ENCODE assay signal across 8 cellular contexts in genomic region chr17:63446981-63447687, GRCh38. TPM values are rescaled to one million over a fixed set of nuclear protein-coding genes. Genes with fewer than 3 reads are reported as not detected.
DNase-seq lines count a peak whose midpoint lies in the region; ATAC-seq and TF ChIP-seq lines count a peak whose summit lies in the region.

No MANE protein-coding gene starts in this region.

- H3K4me1 ChIP-seq in OCI-LY3 (ENCODE audit: low read length): peaks cover 9% of the 10 kb centered on the region
- peaks cover 0 to 57% of the 10 kb centered on the region in 2 donors for H3K4me1 ChIP-seq in right atrium auricular region
- peaks cover 23% of the 10 kb centered on the region for H3K4me1 ChIP-seq in smooth muscle cell (ENCODE audit: low read depth)

- H3K4me2 ChIP-seq in OCI-LY3 (ENCODE audit: low read length) (peak overlapping the region; percentile 97), smooth muscle cell (peak overlapping the region; percentile 99)

- H4K20me1 ChIP-seq in OCI-LY3 (ENCODE audit: insufficient read depth, low read length): no peaks in the 10 kb centered on the region
- H4K20me1 ChIP-seq in smooth muscle cell (ENCODE audit: low read depth): peaks cover 6% of the 10 kb centered on the region

- H3K4me3 Mint-ChIP-seq in activated naive CD4-positive, alpha-beta T cell treated with anti-CD3 and anti-CD28 coated beads, Interleukin-2, amount 10 ng/mL, durations not matched to agents 7 days and 5 days: peak overlapping the region; percentile 37

- peak; percentile 87 for DNase-seq in ELF-1 (ENCODE audit: low read depth, low spot score)
- DNase-seq in activated naive CD4-positive, alpha-beta T cell treated with anti-CD3 and anti-CD28 coated beads, Interleukin-2, amount 10 ng/mL, durations not matched to agents 7 days and 5 days: peak; percentile 58
- no peak for DNase-seq in right atrium auricular region (ENCODE audit: low spot score)
- peak; percentile 48 for DNase-seq in smooth muscle cell (lab: John Stamatoyannopoulos, UW; ENCODE audit: unreplicated experiment)
- no peak for DNase-seq in NCI-H1105 treated with DMSO at 0.1 percent for 48 hours (lab: John Stamatoyannopoulos, UW)

- CTCF ChIA-PET in activated naive CD4-positive, alpha-beta T cell treated with anti-CD3 and anti-CD28 coated beads, Interleukin-2, amount 10 ng/mL, durations not matched to agents 7 days and 5 days (lab: Charles Lee): interaction anchor here (1.0 to 3.7 kb wide), 4 partner anchors 12 to 32 kb away, joined by 3 to 14 read pairs (median 4); no protein-coding TSS in a partner anchor

- WGBS in smooth muscle cell (ENCODE audit: low lambda C conversion rate): 29% methylated on average over 29 of the region's 29 CpGs

- H3K4me3 ChIP-seq in OCI-LY3 (ENCODE audit: low read length) (peak overlapping the region; percentile 96), right atrium auricular region (peak overlapping the region; percentile 47 to 71), smooth muscle cell (peak overlapping the region; percentile 80)

- H3K27ac Mint-ChIP-seq in activated naive CD4-positive, alpha-beta T cell treated with anti-CD3 and anti-CD28 coated beads, Interleukin-2, amount 10 ng/mL, durations not matched to agents 7 days and 5 days: peak overlapping the region; percentile 33

- peaks cover 17% of the 10 kb centered on the region for H3F3A ChIP-seq in smooth muscle cell (ENCODE audit: low read depth)

- H3K9me3 ChIP-seq in OCI-LY3 (ENCODE audit: insufficient read depth, low read length) (no peaks in the 10 kb centered on the region), right atrium auricular region (no peaks in the 10 kb centered on the region), smooth muscle cell (replicated peaks; ENCODE audit: low read depth) (no peaks in the 10 kb centered on the region)

- no peak for TF ChIP-seq CTCF in OCI-LY3 (IDR thresholded peaks at IDR 0.05; ENCODE audit: low read depth, low read length)
- no peak for TF ChIP-seq CTCF in right atrium auricular region (IDR thresholded peaks at IDR 0.05)
- no peak for TF ChIP-seq CTCF in smooth muscle cell (IDR thresholded peaks at IDR 0.05; ENCODE audit: borderline replicate concordance, insufficient read depth, poor library complexity, severe bottlenecking)

- peaks cover 78% of the 10 kb centered on the region for H3K27me3 Mint-ChIP-seq in activated naive CD4-positive, alpha-beta T cell treated with anti-CD3 and anti-CD28 coated beads, Interleukin-2, amount 10 ng/mL, durations not matched to agents 7 days and 5 days

- no peaks in the 10 kb centered on the region for H3K36me3 Mint-ChIP-seq in activated naive CD4-positive, alpha-beta T cell treated with anti-CD3 and anti-CD28 coated beads, Interleukin-2, amount 10 ng/mL, durations not matched to agents 7 days and 5 days

- no peaks in the 10 kb centered on the region for H3K79me2 ChIP-seq in OCI-LY3 (ENCODE audit: low read length)
- H3K79me2 ChIP-seq in smooth muscle cell (ENCODE audit: low read depth): peaks cover 3% of the 10 kb centered on the region

- ATAC-seq in HG03039 (IDR thresholded peaks at IDR 0.05; ENCODE audit: unreplicated experiment) (peak; percentile 23), GM18519 (IDR thresholded peaks at IDR 0.05; ENCODE audit: low FRiP score, unreplicated experiment) (no peak)

- H3K9me3 Mint-ChIP-seq in activated naive CD4-positive, alpha-beta T cell treated with anti-CD3 and anti-CD28 coated beads, Interleukin-2, amount 10 ng/mL, durations not matched to agents 7 days and 5 days: no peaks in the 10 kb centered on the region

- no peak overlapping the region for H2AFZ ChIP-seq in OCI-LY3 (ENCODE audit: low read depth, low read length)
- peak overlapping the region; percentile 40 for H2AFZ ChIP-seq in smooth muscle cell (ENCODE audit: low read depth)

- H3K27ac ChIP-seq in OCI-LY3 (ENCODE audit: low read length) (no peak overlapping the region), right atrium auricular region (peak overlapping the region; percentile 76 to 77), smooth muscle cell (ENCODE audit: low read depth) (peak overlapping the region; percentile 96)

- H3K9ac ChIP-seq in OCI-LY3 (ENCODE audit: low read length): no peak overlapping the region
- H3K9ac ChIP-seq in smooth muscle cell (ENCODE audit: low read depth): peak overlapping the region; percentile 97

- H3K36me3 ChIP-seq in OCI-LY3 (replicated peaks; ENCODE audit: low read depth, low read length) (no peaks in the 10 kb centered on the region), right atrium auricular region (no peaks in the 10 kb centered on the region), smooth muscle cell (ENCODE audit: low read depth) (no peaks in the 10 kb centered on the region)

- H3K27me3 ChIP-seq in OCI-LY3 (ENCODE audit: low read depth, low read length): no peaks in the 10 kb centered on the region
- no peaks in the 10 kb centered on the region for H3K27me3 ChIP-seq in right atrium auricular region
- no peaks in the 10 kb centered on the region for H3K27me3 ChIP-seq in smooth muscle cell (ENCODE audit: low read depth)

- H3K4me1 Mint-ChIP-seq in activated naive CD4-positive, alpha-beta T cell treated with anti-CD3 and anti-CD28 coated beads, Interleukin-2, amount 10 ng/mL, durations not matched to agents 7 days and 5 days: peaks cover 34% of the 10 kb centered on the region

RNA-seq across cellular contexts. Expression of gene CYB561, which starts 1.0 kb away (rescaled TPM):
- total RNA-seq in right atrium auricular region (10 to 100 TPM; 13.4 to 13.7 TPM), smooth muscle cell (13.6 and 16.5 TPM in 2 replicates)
- polyA plus RNA-seq in smooth muscle cell: 24.9 and 40.7 TPM in 2 replicates

RNA-seq across cellular contexts. Expression of gene ACE, which starts 29.7 kb away (rescaled TPM):
- total RNA-seq in right atrium auricular region (1 to 10 TPM; 3.4 to 4.0 TPM), smooth muscle cell (0.94 and 1.5 TPM in 2 replicates)
- 0.48 and 2.0 TPM in 2 replicates for polyA plus RNA-seq in smooth muscle cell

Comparison
In these comparisons a context has a peak if more than half of its experiments do, and no peak if none do; other contexts are left out.
1. DNase-seq: peak in ELF-1 (single experiment), activated naive CD4-positive, alpha-beta T cell treated with anti-CD3 and anti-CD28 coated beads, Interleukin-2, amount 10 ng/mL, durations not matched to agents 7 days and 5 days (single experiment) and smooth muscle cell (single experiment); none in right atrium auricular region (single experiment) and NCI-H1105 treated with DMSO at 0.1 percent for 48 hours (single experiment).
2. Peak in every context shown above with its lines, with median percentiles within 50 percentile points of each other: H3K4me3 ChIP-seq.